ENCODE assay signal across 14 cellular contexts in genomic region chr6:16236009-16236501, GRCh38. TPM values are rescaled to one million over a fixed set of nuclear protein-coding genes. Genes with fewer than 3 reads are reported as not detected.
DNase-seq lines count a peak whose midpoint lies in the region; ATAC-seq, FAIRE-seq and TF ChIP-seq lines count a peak whose summit lies in the region.
"Had no signal": no experiment of that assay in that cellular context is flagged by ENCODE, and none has a peak within 500 bp of the region (broad histone marks: within the 10 kb centered on the region; RNA-seq: fewer than 3 reads in every experiment).

No MANE protein-coding gene starts in this region.

- no peak overlapping the region for H3K9ac ChIP-seq in astrocyte (ENCODE audit: low read length)

- no peaks in the 10 kb centered on the region for H3K36me3 Mint-ChIP-seq in activated CD8-positive, alpha-beta T cell treated with anti-CD3 and anti-CD28 coated beads, Interleukin-2, amount 10 ng/mL, durations not matched to agents 7 days and 5 days (ENCODE audit: low read depth)
- H3K36me3 Mint-ChIP-seq in activated CD8-positive, alpha-beta T cell treated with anti-CD3 and anti-CD28 coated beads for 36 hours (ENCODE audit: low read depth), result no peaks in the 10 kb centered on the region
- H3K36me3 Mint-ChIP-seq in astrocyte (ENCODE audit: low read depth, unreplicated experiment), result no peaks in the 10 kb centered on the region
- H3K36me3 Mint-ChIP-seq in mesothelial cell of epicardium, result no peaks in the 10 kb centered on the region
- no peaks in the 10 kb centered on the region for H3K36me3 Mint-ChIP-seq in nephron progenitor cell (ENCODE audit: low read depth)
- H3K36me3 Mint-ChIP-seq in naive thymus-derived CD4-positive, alpha-beta T cell, result peaks cover 0 to 2% (median 0%) of the 10 kb centered on the region in 5 donors

- H3K4me1 ChIP-seq in astrocyte (ENCODE audit: insufficient read depth, low read length), result peaks cover 17% of the 10 kb centered on the region
- peaks cover 6 to 36% (median 29%) of the 10 kb centered on the region in 4 donors for H3K4me1 ChIP-seq in transverse colon
- H3K4me1 ChIP-seq in naive thymus-derived CD4-positive, alpha-beta T cell (ENCODE audit: control insufficient read depth in 2 of 2, insufficient read depth in 2 of 2, low read length in 2 of 2), result peaks cover 8 to 10% of the 10 kb centered on the region in 2 donors

- WGBS in transverse colon (ENCODE audit: low coverage in 1 of 2), 2 donors, result 25 to 58% methylated on average over 4 of the region's 4 CpGs

- CTCF ChIA-PET in activated CD8-positive, alpha-beta T cell treated with anti-CD3 and anti-CD28 coated beads, Interleukin-2, amount 10 ng/mL, durations not matched to agents 7 days and 5 days (lab: Charles Lee), result no interaction called here
- CTCF ChIA-PET in activated CD8-positive, alpha-beta T cell treated with anti-CD3 and anti-CD28 coated beads for 36 hours (lab: Charles Lee), result interaction anchor here (0.7 to 1.3 kb wide), 2 partner anchors 84 to 865 kb away, joined by 4 read pairs; no protein-coding TSS in a partner anchor
- CTCF ChIA-PET in naive thymus-derived CD4-positive, alpha-beta T cell (lab: Charles Lee), result interaction anchor here (0.7 kb wide), 1 partner anchor 15 kb away, joined by 3 read pairs; no protein-coding TSS in a partner anchor

- H3K79me2 ChIP-seq in astrocyte (ENCODE audit: insufficient read depth, low read length), result no peaks in the 10 kb centered on the region

- no peak for DNase-seq in activated CD8-positive, alpha-beta T cell treated with anti-CD3 and anti-CD28 coated beads, Interleukin-2, amount 10 ng/mL, durations not matched to agents 7 days and 5 days
- no peak for DNase-seq in activated CD8-positive, alpha-beta T cell treated with anti-CD3 and anti-CD28 coated beads for 36 hours
- DNase-seq in astrocyte (ENCODE audit: low read depth) (no peak), mesothelial cell of epicardium (ENCODE audit: low spot score in 2 of 2, unreplicated experiment in 2 of 2) (no peak), transverse colon (no peak), nephron progenitor cell (no peak), nucleus accumbens (lab: John Stamatoyannopoulos, UW) (no peak)
- DNase-seq in naive thymus-derived CD4-positive, alpha-beta T cell, result no peak
- DNase-seq: activated naive CD4-positive, alpha-beta T cell; H7; NCI-H748 treated with DMSO at 0.1 percent for 48 hours; stimulated activated CD4-positive, alpha-beta T cell treated with anti-CD3 and anti-CD28 coated beads, Interleukin-2, amount 100 ng/mL, for 24 hours; stimulated activated naive CD8-positive, alpha-beta T cell treated with anti-CD3 and anti-CD28 coated beads, Interleukin-15, amount 100 ng/mL, for 72 hours had no signal

- in situ Hi-C loops in transverse colon (cut with MboI; ENCODE audit: low pct_ligation_motif_present in 1 of 4, low pct_unique_long_range_greater_than_20kb in 1 of 4, low sequenced_read_pairs in 3 of 4), result no loop called here

- ATAC-seq in activated CD8-positive, alpha-beta T cell treated with anti-CD3 and anti-CD28 coated beads, Interleukin-2, amount 10 ng/mL, durations not matched to agents 7 days and 5 days, result no peak
- ATAC-seq in activated CD8-positive, alpha-beta T cell treated with anti-CD3 and anti-CD28 coated beads for 36 hours, result no peak
- ATAC-seq in naive thymus-derived CD4-positive, alpha-beta T cell, result no peak
- ATAC-seq: stimulated activated naive CD8-positive, alpha-beta T cell treated with anti-CD3 and anti-CD28 coated beads, Interleukin-15, amount 100 ng/mL, for 72 hours had no signal

- no peak for TF ChIP-seq EP300 in transverse colon (IDR thresholded peaks at IDR 0.05; ENCODE audit: low read depth)

- POLR2A ChIA-PET in activated CD8-positive, alpha-beta T cell treated with anti-CD3 and anti-CD28 coated beads, Interleukin-2, amount 10 ng/mL, durations not matched to agents 7 days and 5 days (lab: Charles Lee), result interaction anchor here (0.7 kb wide), 1 partner anchor 574 kb away, joined by 3 read pairs; no protein-coding TSS in a partner anchor
- POLR2A ChIA-PET in activated CD8-positive, alpha-beta T cell treated with anti-CD3 and anti-CD28 coated beads for 36 hours (lab: Charles Lee), result no interaction called here
- POLR2A ChIA-PET in naive thymus-derived CD4-positive, alpha-beta T cell (lab: Charles Lee), result no interaction called here

- no peak for FAIRE-seq in astrocyte (lab: Jason Lieb, UNC)
- FAIRE-seq: A204.1 had no signal

- TF ChIP-seq CTCF in activated CD8-positive, alpha-beta T cell treated with anti-CD3 and anti-CD28 coated beads for 36 hours (IDR thresholded peaks at IDR 0.05), result no peak
- TF ChIP-seq CTCF in astrocyte (IDR thresholded peaks at IDR 0.05; ENCODE audit: insufficient read depth, low read depth, low read length) (no peak), mesothelial cell of epicardium (IDR thresholded peaks at IDR 0.05; ENCODE audit: unreplicated experiment) (no peak), transverse colon (IDR thresholded peaks at IDR 0.05) (no peak), nephron progenitor cell (IDR thresholded peaks at IDR 0.05) (no peak)

- H3K36me3 ChIP-seq in astrocyte (ENCODE audit: insufficient read depth, low read length) (no peaks in the 10 kb centered on the region), transverse colon (no peaks in the 10 kb centered on the region)
- no peaks in the 10 kb centered on the region for H3K36me3 ChIP-seq in naive thymus-derived CD4-positive, alpha-beta T cell (ENCODE audit: control insufficient read depth in 2 of 3, insufficient read depth in 3 of 3, low read length in 3 of 3)

- no peak overlapping the region for H3K4me2 ChIP-seq in astrocyte (ENCODE audit: low read length)

- H4K20me1 ChIP-seq in astrocyte (ENCODE audit: insufficient read depth, low read length), result no peaks in the 10 kb centered on the region

- H3K9me3 ChIP-seq in astrocyte (ENCODE audit: insufficient read depth, low read depth, low read length) (no peaks in the 10 kb centered on the region), transverse colon (no peaks in the 10 kb centered on the region)
- H3K9me3 ChIP-seq in naive thymus-derived CD4-positive, alpha-beta T cell (ENCODE audit: control insufficient read depth in 2 of 3, low read length in 3 of 3), result no peaks in the 10 kb centered on the region

- no peak overlapping the region for H3K27ac ChIP-seq in astrocyte (ENCODE audit: low read depth, low read length)
- peak overlapping the region; percentile 39 to 81 (median 64) for H3K27ac ChIP-seq in transverse colon
- H3K27ac ChIP-seq in naive thymus-derived CD4-positive, alpha-beta T cell (ENCODE audit: low read depth, low read length), result no peak overlapping the region

- H3K9me3 Mint-ChIP-seq in activated CD8-positive, alpha-beta T cell treated with anti-CD3 and anti-CD28 coated beads, Interleukin-2, amount 10 ng/mL, durations not matched to agents 7 days and 5 days (ENCODE audit: insufficient read depth), result no peaks in the 10 kb centered on the region
- no peaks in the 10 kb centered on the region for H3K9me3 Mint-ChIP-seq in activated CD8-positive, alpha-beta T cell treated with anti-CD3 and anti-CD28 coated beads for 36 hours
- H3K9me3 Mint-ChIP-seq in astrocyte (ENCODE audit: unreplicated experiment) (no peaks in the 10 kb centered on the region), mesothelial cell of epicardium (no peaks in the 10 kb centered on the region), nephron progenitor cell (peaks cover 4% of the 10 kb centered on the region)
- H3K9me3 Mint-ChIP-seq in naive thymus-derived CD4-positive, alpha-beta T cell, result no peaks in the 10 kb centered on the region
- H3K9me3 Mint-ChIP-seq: stimulated activated naive CD8-positive, alpha-beta T cell treated with anti-CD3 and anti-CD28 coated beads, Interleukin-15, amount 100 ng/mL, for 72 hours had no signal

- peak overlapping the region; percentile 66 for H3K27ac Mint-ChIP-seq in activated CD8-positive, alpha-beta T cell treated with anti-CD3 and anti-CD28 coated beads, Interleukin-2, amount 10 ng/mL, durations not matched to agents 7 days and 5 days
- no peak overlapping the region for H3K27ac Mint-ChIP-seq in activated CD8-positive, alpha-beta T cell treated with anti-CD3 and anti-CD28 coated beads for 36 hours
- peak overlapping the region; percentile 60 for H3K27ac Mint-ChIP-seq in astrocyte (ENCODE audit: unreplicated experiment)
- peak overlapping the region; percentile 83 for H3K27ac Mint-ChIP-seq in mesothelial cell of epicardium
- H3K27ac Mint-ChIP-seq in nephron progenitor cell, result no peak overlapping the region
- H3K27ac Mint-ChIP-seq in naive thymus-derived CD4-positive, alpha-beta T cell, result no peak overlapping the region
- H3K27ac Mint-ChIP-seq: stimulated activated naive CD8-positive, alpha-beta T cell treated with anti-CD3 and anti-CD28 coated beads, Interleukin-15, amount 100 ng/mL, for 72 hours had no signal

- H3K27me3 ChIP-seq in astrocyte (ENCODE audit: insufficient read depth, low read length) (no peaks in the 10 kb centered on the region), transverse colon (no peaks in the 10 kb centered on the region)
- H3K27me3 ChIP-seq in naive thymus-derived CD4-positive, alpha-beta T cell (ENCODE audit: control insufficient read depth in 2 of 2, insufficient read depth in 2 of 2, low read length in 2 of 2), result no peaks in the 10 kb centered on the region

- peaks cover 35% of the 10 kb centered on the region for H3K4me1 Mint-ChIP-seq in activated CD8-positive, alpha-beta T cell treated with anti-CD3 and anti-CD28 coated beads, Interleukin-2, amount 10 ng/mL, durations not matched to agents 7 days and 5 days (ENCODE audit: low read depth)
- H3K4me1 Mint-ChIP-seq in activated CD8-positive, alpha-beta T cell treated with anti-CD3 and anti-CD28 coated beads for 36 hours (ENCODE audit: low read depth), result peaks cover 25% of the 10 kb centered on the region
- H3K4me1 Mint-ChIP-seq in astrocyte (ENCODE audit: low read depth, unreplicated experiment) (peaks cover 10% of the 10 kb centered on the region), mesothelial cell of epicardium (peaks cover 40% of the 10 kb centered on the region), nephron progenitor cell (peaks cover 49% of the 10 kb centered on the region)
- H3K4me1 Mint-ChIP-seq in naive thymus-derived CD4-positive, alpha-beta T cell, result peaks cover 14 to 31% (median 22%) of the 10 kb centered on the region in 7 donors

- no peak overlapping the region for H3K4me3 Mint-ChIP-seq in activated CD8-positive, alpha-beta T cell treated with anti-CD3 and anti-CD28 coated beads, Interleukin-2, amount 10 ng/mL, durations not matched to agents 7 days and 5 days
- no peak overlapping the region for H3K4me3 Mint-ChIP-seq in activated CD8-positive, alpha-beta T cell treated with anti-CD3 and anti-CD28 coated beads for 36 hours
- H3K4me3 Mint-ChIP-seq in astrocyte (ENCODE audit: unreplicated experiment), result no peak overlapping the region
- H3K4me3 Mint-ChIP-seq in mesothelial cell of epicardium, result no peak overlapping the region
- H3K4me3 Mint-ChIP-seq in nephron progenitor cell, result no peak overlapping the region
- peak overlapping the region in 4 of 10 donors; percentile 0 to 11 (median 3) for H3K4me3 Mint-ChIP-seq in naive thymus-derived CD4-positive, alpha-beta T cell

- TF ChIP-seq POLR2A in transverse colon (IDR thresholded peaks at IDR 0.05), result no peak

- H2AFZ ChIP-seq in astrocyte (ENCODE audit: low read depth, low read length), result no peak overlapping the region

- H3K4me3 ChIP-seq in astrocyte (ENCODE audit: insufficient read depth, low read depth, low read length) (no peak overlapping the region), transverse colon (peak overlapping the region in 1 of 4 donors; percentile 19)
- H3K4me3 ChIP-seq in naive thymus-derived CD4-positive, alpha-beta T cell (ENCODE audit: low read length), result no peak overlapping the region

- peaks cover 18% of the 10 kb centered on the region for H3K27me3 Mint-ChIP-seq in activated CD8-positive, alpha-beta T cell treated with anti-CD3 and anti-CD28 coated beads, Interleukin-2, amount 10 ng/mL, durations not matched to agents 7 days and 5 days (ENCODE audit: low read depth)
- H3K27me3 Mint-ChIP-seq in activated CD8-positive, alpha-beta T cell treated with anti-CD3 and anti-CD28 coated beads for 36 hours, result peaks cover 40% of the 10 kb centered on the region
- peaks cover 15% of the 10 kb centered on the region for H3K27me3 Mint-ChIP-seq in astrocyte (ENCODE audit: low read depth, unreplicated experiment)
- peaks cover 13% of the 10 kb centered on the region for H3K27me3 Mint-ChIP-seq in mesothelial cell of epicardium (ENCODE audit: low read depth)
- peaks cover 30% of the 10 kb centered on the region for H3K27me3 Mint-ChIP-seq in nephron progenitor cell (ENCODE audit: low read depth, poor library complexity)
- peaks cover 7 to 56% (median 12%) of the 10 kb centered on the region in 5 donors for H3K27me3 Mint-ChIP-seq in naive thymus-derived CD4-positive, alpha-beta T cell

- intact Hi-C loops in activated CD8-positive, alpha-beta T cell treated with anti-CD3 and anti-CD28 coated beads for 36 hours (cut with micrococcal nuclease), result no loop called here
- intact Hi-C loops in transverse colon (cut with DNase I; ENCODE audit: low total_unique reads), result no loop called here
- intact Hi-C loops in naive thymus-derived CD4-positive, alpha-beta T cell (cut with micrococcal nuclease), result loop anchor here in 1 of 2 donors (5.0 kb wide), 1 partner anchor 86 kb away; no protein-coding TSS in a partner anchor

RNA-seq across cellular contexts. Expression of gene GMPR, which starts 2.3 kb away (rescaled TPM):
- total RNA-seq in activated CD8-positive, alpha-beta T cell treated with anti-CD3 and anti-CD28 coated beads, Interleukin-2, amount 10 ng/mL, durations not matched to agents 7 days and 5 days, result 10 to 100 TPM in 1 of 2 experiments, 1 to 10 TPM in 1; 8.9 to 11.0 TPM
- under 1 TPM; 0.31 to 0.65 TPM for total RNA-seq in activated CD8-positive, alpha-beta T cell treated with anti-CD3 and anti-CD28 coated beads for 36 hours
- total RNA-seq in astrocyte (1.6 and 2.0 TPM in 2 replicates), mesothelial cell of epicardium (4.0 to 5.2 TPM (median 4.3 TPM) in 3 replicates), transverse colon (1 to 10 TPM in 3 of 4 donors, not detected in 1; 4.4 to 5.1 (median 4.5) TPM)
- total RNA-seq in naive thymus-derived CD4-positive, alpha-beta T cell, result 1 to 10 TPM in 2 of 5 experiments, under 1 TPM in 1, not detected in 2; 0.93 to 2.1 (median 1.5) TPM
- under 1 TPM; 0.60 to 0.91 TPM for polyA plus RNA-seq in naive thymus-derived CD4-positive, alpha-beta T cell

Comparison
In these comparisons a context has a peak if more than half of its experiments do, and no peak if none do; other contexts are left out.
1. H3K27ac Mint-ChIP-seq: peak in activated CD8-positive, alpha-beta T cell treated with anti-CD3 and anti-CD28 coated beads, Interleukin-2, amount 10 ng/mL, durations not matched to agents 7 days and 5 days (single experiment), astrocyte (single experiment) and mesothelial cell of epicardium (single experiment); none in activated CD8-positive, alpha-beta T cell treated with anti-CD3 and anti-CD28 coated beads for 36 hours (single experiment), nephron progenitor cell (single experiment) and naive thymus-derived CD4-positive, alpha-beta T cell (0 of 9).
2. H3K27ac ChIP-seq: peak in transverse colon (4 of 4); none in astrocyte (single experiment) and naive thymus-derived CD4-positive, alpha-beta T cell (single experiment).